8 cellular contexts compared by ENCODE assay signal in the genomic region with DNA sequence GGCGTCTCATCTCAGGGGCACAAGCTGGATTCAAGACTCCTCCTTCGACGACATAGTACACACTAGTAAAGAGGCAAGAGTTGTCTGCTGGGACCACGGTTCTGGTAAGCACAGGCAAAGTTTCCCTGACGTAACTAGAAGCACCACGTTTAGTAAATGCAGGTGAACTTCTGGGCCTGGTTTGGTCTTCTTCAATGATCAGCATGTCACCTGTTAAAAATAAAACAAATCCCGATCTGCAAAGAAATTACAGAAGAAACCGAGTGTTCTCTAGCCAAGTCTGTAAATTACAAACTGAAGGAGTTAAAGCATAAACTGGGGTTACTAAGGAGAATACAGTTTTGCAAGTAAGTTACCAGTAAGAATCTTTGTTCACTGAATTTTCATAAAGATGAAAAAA. TPM values are rescaled to one million over a fixed set of nuclear protein-coding genes. Genes with fewer than 3 reads are reported as not detected.
A peak's percentile ranks its signal among the peaks of the same experiment; 100 is the strongest.
DNase-seq lines count a peak whose midpoint lies in the region; TF ChIP-seq lines count a peak whose summit lies in the region.
"Had no signal": no experiment of that assay in that cellular context is flagged by ENCODE, and none has a peak within 500 bp of the region (broad histone marks: within the 10 kb centered on the region; RNA-seq: fewer than 3 reads in every experiment).

No MANE protein-coding gene starts in this region.

- H3K27me3 Mint-ChIP-seq in activated T-cell treated with anti-CD3 and anti-CD28 coated beads, Interleukin-2, amount 50 U/mL, for 24 hours: no peaks in the 10 kb centered on the region

- peaks cover 80% of the 10 kb centered on the region for H3K4me1 Mint-ChIP-seq in activated T-cell treated with anti-CD3 and anti-CD28 coated beads, Interleukin-2, amount 50 U/mL, for 24 hours (ENCODE audit: low read depth)

- peaks cover 0 to 31% (median 6%) of the 10 kb centered on the region in 3 donors for H3K36me3 ChIP-seq in esophagus squamous epithelium
- H3K36me3 ChIP-seq in testis (ENCODE audit: low read depth, missing control alignments): no peaks in the 10 kb centered on the region
- H3K36me3 ChIP-seq: BLaER1 treated with 17β-estradiol and CSF1 and Interleukin-3, amounts not matched to agents 10 nM and 100 nM had no signal

- no peaks in the 10 kb centered on the region for H3K27me3 ChIP-seq in esophagus squamous epithelium
- no peaks in the 10 kb centered on the region for H3K27me3 ChIP-seq in testis

- no peaks in the 10 kb centered on the region for H3K9me3 ChIP-seq in esophagus squamous epithelium
- H3K9me3 ChIP-seq in testis: no peaks in the 10 kb centered on the region

- peak overlapping the region; percentile 95 to 99 (median 96) for H3K27ac ChIP-seq in esophagus squamous epithelium
- H3K27ac ChIP-seq in testis: peak overlapping the region in 1 of 2 donors; percentile 96
- H3K27ac ChIP-seq: BLaER1 treated with 17β-estradiol and CSF1 and Interleukin-3, amounts not matched to agents 10 nM and 100 nM had no signal

- H3K36me3 Mint-ChIP-seq in activated T-cell treated with anti-CD3 and anti-CD28 coated beads, Interleukin-2, amount 50 U/mL, for 24 hours (ENCODE audit: low read depth): peaks cover 69% of the 10 kb centered on the region

- H3K4me1 ChIP-seq in esophagus squamous epithelium (peaks cover 14 to 85% (median 36%) of the 10 kb centered on the region in 3 donors), testis (peaks cover 18% of the 10 kb centered on the region)

- H3K27ac Mint-ChIP-seq in activated T-cell treated with anti-CD3 and anti-CD28 coated beads, Interleukin-2, amount 50 U/mL, for 24 hours: peak overlapping the region; percentile 98

- WGBS in esophagus squamous epithelium, 2 donors: 36 to 45% methylated on average over 8 of the region's 8 CpGs
- WGBS in testis, 2 donors: 31 to 38% methylated on average over 8 of the region's 8 CpGs

- TF ChIP-seq CTCF in esophagus squamous epithelium (IDR thresholded peaks at IDR 0.05) (no peak), testis (IDR thresholded peaks at IDR 0.05) (no peak)

- no peak for TF ChIP-seq POLR2A in esophagus squamous epithelium (IDR thresholded peaks at IDR 0.05)
- no peak for TF ChIP-seq POLR2A in testis (IDR thresholded peaks at IDR 0.05)

- intact Hi-C loops in esophagus squamous epithelium (cut with DNase I): no loop called here
- intact Hi-C loops in testis (cut with DNase I; ENCODE audit: low total_unique reads): no loop called here

- DNase-seq in activated T-cell treated with anti-CD3 and anti-CD28 coated beads, Interleukin-2, amount 50 U/mL, for 24 hours: no peak
- no peak for DNase-seq in activated T-cell treated with anti-CD3 and anti-CD28 coated beads, Interleukin-2, amount 50 U/mL, for 1 hour
- DNase-seq in esophagus squamous epithelium (lab: John Stamatoyannopoulos, UW) (no peak), testis (no peak), AG08395 (ENCODE audit: low spot score) (no peak), cortex of kidney (lab: John Stamatoyannopoulos, UW) (no peak)

- peak overlapping the region; percentile 86 to 97 (median 90) for H3K4me3 ChIP-seq in esophagus squamous epithelium
- peak overlapping the region; percentile 90 to 100 for H3K4me3 ChIP-seq in testis
- H3K4me3 ChIP-seq: BLaER1 treated with 17β-estradiol and CSF1 and Interleukin-3, amounts not matched to agents 10 nM and 100 nM had no signal

- H3K9me3 Mint-ChIP-seq in activated T-cell treated with anti-CD3 and anti-CD28 coated beads, Interleukin-2, amount 50 U/mL, for 24 hours: no peaks in the 10 kb centered on the region

- peak overlapping the region; percentile 99 for H3K4me3 Mint-ChIP-seq in activated T-cell treated with anti-CD3 and anti-CD28 coated beads, Interleukin-2, amount 50 U/mL, for 24 hours

RNA-seq across cellular contexts. Expression of gene YOD1, which starts 1.5 kb away (rescaled TPM):
- total RNA-seq in esophagus squamous epithelium: 10 to 100 TPM in 3 of 4 donors, 1 to 10 TPM in 1; 9.6 to 32.0 (median 22.9) TPM
- total RNA-seq in testis: 10 to 100 TPM; 10.9 to 12.3 TPM
- polyA plus RNA-seq in testis (ENCODE audit: insufficient read depth, low read depth, low replicate concordance): 8.7 TPM

RNA-seq across cellular contexts. Expression of gene PFKFB2, which starts 3.6 kb away (rescaled TPM):
- total RNA-seq in esophagus squamous epithelium: 10 to 100 TPM in 3 of 4 donors, 1 to 10 TPM in 1; 9.4 to 28.7 (median 12.3) TPM
- 10 to 100 TPM; 13.9 to 17.6 TPM for total RNA-seq in testis
- 12.9 TPM for polyA plus RNA-seq in testis (ENCODE audit: insufficient read depth, low read depth, low replicate concordance)

RNA-seq across cellular contexts. Expression of gene C1orf116, which starts 17.0 kb away (rescaled TPM):
- total RNA-seq in esophagus squamous epithelium (100 to 1,000 TPM in 1 of 4 donors, 10 to 100 TPM in 3; 52.8 to 173 (median 86.4) TPM), testis (under 1 TPM; 0.31 to 0.71 TPM)
- 0.88 TPM for polyA plus RNA-seq in testis (ENCODE audit: insufficient read depth, low read depth, low replicate concordance)
- total RNA-seq: T-helper 2 cell treated with Interferon-gamma antibody and Interleukin-4, amounts not matched to agents 100 ng/mL and 5 ng/mL, for 36 hours had no signal

RNA-seq across cellular contexts. Expression of gene C4BPB, which starts 39.1 kb away (rescaled TPM):
- total RNA-seq in esophagus squamous epithelium (under 1 TPM in 1 of 4 donors, not detected in 3; 0.38 TPM), testis (under 1 TPM; 0.63 to 0.87 TPM)
- polyA plus RNA-seq in testis (ENCODE audit: insufficient read depth, low read depth, low replicate concordance): 1.6 TPM

RNA-seq across cellular contexts. Expression of gene C4BPA, which starts 54.5 kb away (rescaled TPM):
- total RNA-seq in esophagus squamous epithelium (under 1 TPM in 1 of 4 donors, not detected in 3; 0.67 TPM), testis (under 1 TPM; 0.24 to 0.43 TPM)
- polyA plus RNA-seq in testis (ENCODE audit: insufficient read depth, low read depth, low replicate concordance): 1.0 TPM
- total RNA-seq: T-helper 2 cell treated with Interferon-gamma antibody and Interleukin-4, amounts not matched to agents 100 ng/mL and 5 ng/mL, for 36 hours had no signal

Comparison
In these comparisons a context has a peak if more than half of its experiments do, and no peak if none do; other contexts are left out.
1. RNA of gene C1orf116, which starts 17.0 kb away (total RNA-seq): 52.8 to 173 TPM in esophagus squamous epithelium; 0.31 to 0.71 TPM in testis; every median in the first group is over 10 times any median in the second.